In genomic region chr3:100261481-100261903, GRCh38 we compare ENCODE assay signal across 1 cellular context.
TF ChIP-seq lines count a peak whose summit lies in the region.

No MANE protein-coding gene starts in this region.

TF ChIP-seq in GM23338, 12 proteins besides CTCF, POLR2A, EP300 and RAD21 (continued from another document):
- TF ChIP-seq ZNF462 (CRISPR knock-in tag; IDR thresholded peaks at IDR 0.05) (no peak), NANOG (IDR thresholded peaks at IDR 0.05; ENCODE audit: borderline replicate concordance) (no peak), ZNF114 (CRISPR knock-in tag; IDR thresholded peaks at IDR 0.05) (no peak), JUNB (IDR thresholded peaks at IDR 0.05; ENCODE audit: unreplicated experiment) (no peak), EZH2phosphoT487 (IDR thresholded peaks at IDR 0.05; ENCODE audit: unreplicated experiment) (no peak), CREB1 (CRISPR knock-in tag; IDR thresholded peaks at IDR 0.05; ENCODE audit: low read depth) (no peak), REST (IDR thresholded peaks at IDR 0.05; ENCODE audit: unreplicated experiment) (no peak), POLR2AphosphoS5 (IDR thresholded peaks at IDR 0.05; ENCODE audit: low read depth) (no peak), ZNF331 (CRISPR knock-in tag; IDR thresholded peaks at IDR 0.05; ENCODE audit: low read depth) (no peak), EZH2 (IDR thresholded peaks at IDR 0.05; ENCODE audit: low read depth, unreplicated experiment) (no peak)
